ENCODE assay signal across 1 cellular context in genomic region chr2:56523815-56524214, GRCh38.
TF ChIP-seq lines count a peak whose summit lies in the region.

No MANE protein-coding gene starts in this region.

TF ChIP-seq in SK-N-SH treated with all-trans-retinoic acid at 6 μM for 48 hours, 23 proteins besides CTCF, POLR2A, EP300 and RAD21 (continued from another document):
- TF ChIP-seq TSHZ2 (CRISPR knock-in tag; IDR thresholded peaks at IDR 0.05) (no peak), ESRRG (CRISPR knock-in tag; IDR thresholded peaks at IDR 0.05) (no peak), ARNTL (CRISPR knock-in tag; IDR thresholded peaks at IDR 0.05; ENCODE audit: borderline replicate concordance, low read depth) (no peak), ZNF8 (CRISPR knock-in tag; IDR thresholded peaks at IDR 0.05) (no peak), GLIS3 (CRISPR knock-in tag; IDR thresholded peaks at IDR 0.05) (no peak), SNAI2 (CRISPR knock-in tag; IDR thresholded peaks at IDR 0.05) (no peak), TOX (CRISPR knock-in tag; IDR thresholded peaks at IDR 0.05; ENCODE audit: borderline replicate concordance) (no peak), ZNF565 (CRISPR knock-in tag; conservative IDR thresholded peaks at IDR 0.05; ENCODE audit: low read depth) (no peak), BACH2 (CRISPR knock-in tag; IDR thresholded peaks at IDR 0.05; ENCODE audit: borderline replicate concordance) (no peak), PPARA (CRISPR knock-in tag; IDR thresholded peaks at IDR 0.05; ENCODE audit: borderline replicate concordance) (no peak), ZNF70 (CRISPR knock-in tag; IDR thresholded peaks at IDR 0.05) (no peak), RARB (CRISPR knock-in tag; IDR thresholded peaks at IDR 0.05) (no peak), ZFP30 (CRISPR knock-in tag; IDR thresholded peaks at IDR 0.05) (no peak), TCF4 (CRISPR knock-in tag; IDR thresholded peaks at IDR 0.05; ENCODE audit: borderline replicate concordance) (no peak), POU6F1 (CRISPR knock-in tag; IDR thresholded peaks at IDR 0.05; ENCODE audit: borderline replicate concordance, low read depth) (no peak)
